ENCODE assay signal across 1 cellular context in the genomic region with DNA sequence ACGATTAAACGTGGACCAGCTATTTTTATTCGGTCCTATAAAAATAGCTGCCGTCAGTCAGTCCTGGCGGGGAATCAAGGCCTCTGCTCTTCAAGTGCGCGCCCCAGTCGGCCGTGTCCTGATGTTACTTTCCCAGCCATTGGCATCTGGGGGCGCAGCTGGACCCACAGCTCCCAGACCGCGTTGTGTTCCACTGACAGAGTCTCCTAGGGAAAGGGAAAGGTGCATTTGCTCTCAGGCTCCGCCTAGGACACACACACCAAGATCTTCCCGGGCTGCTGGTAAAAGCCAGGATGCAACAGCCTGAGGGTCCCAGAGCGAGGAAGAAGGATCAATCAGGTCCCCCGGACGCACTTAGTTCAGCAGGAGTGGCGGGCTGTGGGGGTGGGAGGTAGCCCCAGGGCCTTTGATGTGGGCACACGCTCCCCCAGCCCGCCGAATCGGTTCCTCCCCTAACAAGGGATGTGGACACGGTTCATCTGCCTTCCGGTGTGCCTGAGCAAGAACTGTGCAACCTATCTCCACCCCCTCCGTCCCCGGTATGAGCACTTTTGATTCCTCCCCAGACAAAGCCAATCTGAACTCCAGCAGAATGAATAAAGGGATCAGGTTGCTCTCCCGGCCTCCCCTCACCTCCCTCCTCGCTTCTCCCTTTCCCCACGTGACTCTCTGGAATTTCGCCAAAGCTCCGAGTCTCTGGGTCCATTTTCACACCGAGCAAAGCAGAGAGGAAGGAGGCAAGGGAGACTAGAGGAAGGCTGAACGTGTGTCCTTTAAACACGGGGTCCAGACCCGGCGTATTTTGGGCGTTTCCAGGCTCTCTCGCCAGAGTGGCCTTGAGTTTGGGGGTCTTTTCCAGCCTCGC.
TF ChIP-seq lines count a peak whose summit lies in the region.

No MANE protein-coding gene starts in this region.

TF ChIP-seq in H1, 55 proteins besides CTCF, POLR2A, EP300 and RAD21 (continues in another document):
- peak; percentile 2 for TF ChIP-seq EZH2 (IDR thresholded peaks at IDR 0.05; ENCODE audit: low read depth, low read length, severe bottlenecking)
- TF ChIP-seq JUN (IDR thresholded peaks at IDR 0.05; ENCODE audit: low read depth, low read length): no peak
- TF ChIP-seq NANOG (IDR thresholded peaks at IDR 0.05; ENCODE audit: insufficient read depth, low read depth, low read length, poor library complexity, severe bottlenecking): no peak
- 0 out of 2 replicates have a peak, but pooled peaks have one; percentile 10 for TF ChIP-seq SP4 (IDR thresholded peaks at IDR 0.05; ENCODE audit: low read length)
- TF ChIP-seq HDAC6 (IDR thresholded peaks at IDR 0.05; ENCODE audit: low read depth, low read length): no peak
- peak; percentile 5; the same call in 1 of the 2 replicates for TF ChIP-seq YY1 (IDR thresholded peaks at IDR 0.05; ENCODE audit: low read depth, low read length)
- no peak for TF ChIP-seq GTF2F1 (IDR thresholded peaks at IDR 0.05; ENCODE audit: borderline replicate concordance, low read depth, low read length)
- TF ChIP-seq POLR2AphosphoS5 (IDR thresholded peaks at IDR 0.05; ENCODE audit: low read depth, low read length): peak; percentile 86
- no peak for TF ChIP-seq BCL11A (IDR thresholded peaks at IDR 0.05; ENCODE audit: low read depth in 2 of 2, low read length in 2 of 2)
- peak; percentile 21; the same call in 1 of the 2 replicates for TF ChIP-seq RBBP5 (IDR thresholded peaks at IDR 0.05; ENCODE audit: borderline replicate concordance, low read depth, low read length)
- TF ChIP-seq SIN3A (conservative IDR thresholded peaks at IDR 0.05 in 1 of 2, IDR thresholded peaks at IDR 0.05 in 1 of 2; ENCODE audit: low read depth in 1 of 2, low read length in 2 of 2): peak; percentile 30 to 87; a peak in 2 of 4 replicates
- peak; percentile 65 for TF ChIP-seq CTBP2 (IDR thresholded peaks at IDR 0.05; ENCODE audit: borderline replicate concordance, insufficient read depth, insufficient read length, low read length)
- TF ChIP-seq HDAC2 (IDR thresholded peaks at IDR 0.05; ENCODE audit: borderline replicate concordance in 1 of 2, low read depth in 2 of 2, low read length in 2 of 2): peak in 1 of 2 experiments; percentile 59; a peak in 2 of 4 replicates
- TF ChIP-seq ZNF274 (IDR thresholded peaks at IDR 0.05; ENCODE audit: borderline replicate concordance, extremely low read depth, low read length): no peak
- TF ChIP-seq SUZ12 (IDR thresholded peaks at IDR 0.05; ENCODE audit: low read length): no peak
- no peak for TF ChIP-seq MAFK (IDR thresholded peaks at IDR 0.05; ENCODE audit: low read depth, low read length)
- TF ChIP-seq RNF2 (IDR thresholded peaks at IDR 0.05; ENCODE audit: borderline replicate concordance, low read depth, low read length, missing control alignments, poor library complexity, severe bottlenecking): no peak
- no peak for TF ChIP-seq BRCA1 (IDR thresholded peaks at IDR 0.05; ENCODE audit: low read depth, low read length)
- no peak for TF ChIP-seq EGR1 (IDR thresholded peaks at IDR 0.05; ENCODE audit: borderline replicate concordance, low read depth, low read length)
- no peak for TF ChIP-seq GABPA (IDR thresholded peaks at IDR 0.05; ENCODE audit: borderline replicate concordance, insufficient read depth, low read length)
- TF ChIP-seq NRF1 (IDR thresholded peaks at IDR 0.05; ENCODE audit: low read depth, low read length): no peak
- TF ChIP-seq CBX8 (IDR thresholded peaks at IDR 0.05; ENCODE audit: borderline replicate concordance, low read depth, low read length): no peak
- TF ChIP-seq CHD1 (IDR thresholded peaks at IDR 0.05; ENCODE audit: low read depth, low read length): no peak
- TF ChIP-seq KDM4A (IDR thresholded peaks at IDR 0.05; ENCODE audit: low read depth, low read length, severe bottlenecking): peak; percentile 11
- TF ChIP-seq, protein P1, sequence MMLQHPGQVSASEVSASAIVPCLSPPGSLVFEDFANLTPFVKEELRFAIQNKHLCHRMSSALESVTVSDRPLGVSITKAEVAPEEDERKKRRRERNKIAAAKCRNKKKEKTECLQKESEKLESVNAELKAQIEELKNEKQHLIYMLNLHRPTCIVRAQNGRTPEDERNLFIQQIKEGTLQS (IDR thresholded peaks at IDR 0.05; ENCODE audit: insufficient read depth, low read depth, low read length): peak; percentile 53; the same call in 1 of the 2 replicates
- peak; percentile 64 for TF ChIP-seq SAP30 (IDR thresholded peaks at IDR 0.05; ENCODE audit: insufficient read depth, insufficient replicate concordance, low read length)
- 0 out of 2 replicates have a peak, but pooled peaks have one; percentile 7 for TF ChIP-seq SP1 (IDR thresholded peaks at IDR 0.05; ENCODE audit: low read depth, low read length)
- TF ChIP-seq PHF8 (conservative IDR thresholded peaks at IDR 0.05; ENCODE audit: low read depth, low read length): 0 out of 2 replicates have a peak, but pooled peaks have one; percentile 19
- TF ChIP-seq CBX5 (IDR thresholded peaks at IDR 0.05; ENCODE audit: low read depth, low read length): no peak
- TF ChIP-seq TAF7 (optimal IDR thresholded peaks at IDR 0.05; ENCODE audit: borderline replicate concordance, low read depth, low read length): peak; percentile 85
- TF ChIP-seq, protein P2, sequence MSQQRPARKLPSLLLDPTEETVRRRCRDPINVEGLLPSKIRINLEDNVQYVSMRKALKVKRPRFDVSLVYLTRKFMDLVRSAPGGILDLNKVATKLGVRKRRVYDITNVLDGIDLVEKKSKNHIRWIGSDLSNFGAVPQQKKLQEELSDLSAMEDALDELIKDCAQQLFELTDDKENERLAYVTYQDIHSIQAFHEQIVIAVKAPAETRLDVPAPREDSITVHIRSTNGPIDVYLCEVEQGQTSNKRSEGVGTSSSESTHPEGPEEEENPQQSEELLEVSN (IDR thresholded peaks at IDR 0.05): no peak; the same call in 1 of the 2 replicates
- TF ChIP-seq TBP (IDR thresholded peaks at IDR 0.05; ENCODE audit: low read depth, low read length): peak; percentile 85
- TF ChIP-seq CEBPB (IDR thresholded peaks at IDR 0.05; ENCODE audit: low read depth, low read length): no peak
- TF ChIP-seq SP2 (IDR thresholded peaks at IDR 0.05; ENCODE audit: low read length): no peak
- TF ChIP-seq POU5F1 (IDR thresholded peaks at IDR 0.05; ENCODE audit: low read depth, low read length): no peak
- no peak for TF ChIP-seq SIX5 (IDR thresholded peaks at IDR 0.05; ENCODE audit: low read depth, low read length)
- TF ChIP-seq RFX5 (IDR thresholded peaks at IDR 0.05; ENCODE audit: borderline replicate concordance, low read depth, low read length): no peak
- peak; percentile 85 for TF ChIP-seq TAF1 (IDR thresholded peaks at IDR 0.05; ENCODE audit: low read depth, low read length)
- no peak for TF ChIP-seq CHD2 (IDR thresholded peaks at IDR 0.05; ENCODE audit: low read length)
- TF ChIP-seq, protein P3, sequence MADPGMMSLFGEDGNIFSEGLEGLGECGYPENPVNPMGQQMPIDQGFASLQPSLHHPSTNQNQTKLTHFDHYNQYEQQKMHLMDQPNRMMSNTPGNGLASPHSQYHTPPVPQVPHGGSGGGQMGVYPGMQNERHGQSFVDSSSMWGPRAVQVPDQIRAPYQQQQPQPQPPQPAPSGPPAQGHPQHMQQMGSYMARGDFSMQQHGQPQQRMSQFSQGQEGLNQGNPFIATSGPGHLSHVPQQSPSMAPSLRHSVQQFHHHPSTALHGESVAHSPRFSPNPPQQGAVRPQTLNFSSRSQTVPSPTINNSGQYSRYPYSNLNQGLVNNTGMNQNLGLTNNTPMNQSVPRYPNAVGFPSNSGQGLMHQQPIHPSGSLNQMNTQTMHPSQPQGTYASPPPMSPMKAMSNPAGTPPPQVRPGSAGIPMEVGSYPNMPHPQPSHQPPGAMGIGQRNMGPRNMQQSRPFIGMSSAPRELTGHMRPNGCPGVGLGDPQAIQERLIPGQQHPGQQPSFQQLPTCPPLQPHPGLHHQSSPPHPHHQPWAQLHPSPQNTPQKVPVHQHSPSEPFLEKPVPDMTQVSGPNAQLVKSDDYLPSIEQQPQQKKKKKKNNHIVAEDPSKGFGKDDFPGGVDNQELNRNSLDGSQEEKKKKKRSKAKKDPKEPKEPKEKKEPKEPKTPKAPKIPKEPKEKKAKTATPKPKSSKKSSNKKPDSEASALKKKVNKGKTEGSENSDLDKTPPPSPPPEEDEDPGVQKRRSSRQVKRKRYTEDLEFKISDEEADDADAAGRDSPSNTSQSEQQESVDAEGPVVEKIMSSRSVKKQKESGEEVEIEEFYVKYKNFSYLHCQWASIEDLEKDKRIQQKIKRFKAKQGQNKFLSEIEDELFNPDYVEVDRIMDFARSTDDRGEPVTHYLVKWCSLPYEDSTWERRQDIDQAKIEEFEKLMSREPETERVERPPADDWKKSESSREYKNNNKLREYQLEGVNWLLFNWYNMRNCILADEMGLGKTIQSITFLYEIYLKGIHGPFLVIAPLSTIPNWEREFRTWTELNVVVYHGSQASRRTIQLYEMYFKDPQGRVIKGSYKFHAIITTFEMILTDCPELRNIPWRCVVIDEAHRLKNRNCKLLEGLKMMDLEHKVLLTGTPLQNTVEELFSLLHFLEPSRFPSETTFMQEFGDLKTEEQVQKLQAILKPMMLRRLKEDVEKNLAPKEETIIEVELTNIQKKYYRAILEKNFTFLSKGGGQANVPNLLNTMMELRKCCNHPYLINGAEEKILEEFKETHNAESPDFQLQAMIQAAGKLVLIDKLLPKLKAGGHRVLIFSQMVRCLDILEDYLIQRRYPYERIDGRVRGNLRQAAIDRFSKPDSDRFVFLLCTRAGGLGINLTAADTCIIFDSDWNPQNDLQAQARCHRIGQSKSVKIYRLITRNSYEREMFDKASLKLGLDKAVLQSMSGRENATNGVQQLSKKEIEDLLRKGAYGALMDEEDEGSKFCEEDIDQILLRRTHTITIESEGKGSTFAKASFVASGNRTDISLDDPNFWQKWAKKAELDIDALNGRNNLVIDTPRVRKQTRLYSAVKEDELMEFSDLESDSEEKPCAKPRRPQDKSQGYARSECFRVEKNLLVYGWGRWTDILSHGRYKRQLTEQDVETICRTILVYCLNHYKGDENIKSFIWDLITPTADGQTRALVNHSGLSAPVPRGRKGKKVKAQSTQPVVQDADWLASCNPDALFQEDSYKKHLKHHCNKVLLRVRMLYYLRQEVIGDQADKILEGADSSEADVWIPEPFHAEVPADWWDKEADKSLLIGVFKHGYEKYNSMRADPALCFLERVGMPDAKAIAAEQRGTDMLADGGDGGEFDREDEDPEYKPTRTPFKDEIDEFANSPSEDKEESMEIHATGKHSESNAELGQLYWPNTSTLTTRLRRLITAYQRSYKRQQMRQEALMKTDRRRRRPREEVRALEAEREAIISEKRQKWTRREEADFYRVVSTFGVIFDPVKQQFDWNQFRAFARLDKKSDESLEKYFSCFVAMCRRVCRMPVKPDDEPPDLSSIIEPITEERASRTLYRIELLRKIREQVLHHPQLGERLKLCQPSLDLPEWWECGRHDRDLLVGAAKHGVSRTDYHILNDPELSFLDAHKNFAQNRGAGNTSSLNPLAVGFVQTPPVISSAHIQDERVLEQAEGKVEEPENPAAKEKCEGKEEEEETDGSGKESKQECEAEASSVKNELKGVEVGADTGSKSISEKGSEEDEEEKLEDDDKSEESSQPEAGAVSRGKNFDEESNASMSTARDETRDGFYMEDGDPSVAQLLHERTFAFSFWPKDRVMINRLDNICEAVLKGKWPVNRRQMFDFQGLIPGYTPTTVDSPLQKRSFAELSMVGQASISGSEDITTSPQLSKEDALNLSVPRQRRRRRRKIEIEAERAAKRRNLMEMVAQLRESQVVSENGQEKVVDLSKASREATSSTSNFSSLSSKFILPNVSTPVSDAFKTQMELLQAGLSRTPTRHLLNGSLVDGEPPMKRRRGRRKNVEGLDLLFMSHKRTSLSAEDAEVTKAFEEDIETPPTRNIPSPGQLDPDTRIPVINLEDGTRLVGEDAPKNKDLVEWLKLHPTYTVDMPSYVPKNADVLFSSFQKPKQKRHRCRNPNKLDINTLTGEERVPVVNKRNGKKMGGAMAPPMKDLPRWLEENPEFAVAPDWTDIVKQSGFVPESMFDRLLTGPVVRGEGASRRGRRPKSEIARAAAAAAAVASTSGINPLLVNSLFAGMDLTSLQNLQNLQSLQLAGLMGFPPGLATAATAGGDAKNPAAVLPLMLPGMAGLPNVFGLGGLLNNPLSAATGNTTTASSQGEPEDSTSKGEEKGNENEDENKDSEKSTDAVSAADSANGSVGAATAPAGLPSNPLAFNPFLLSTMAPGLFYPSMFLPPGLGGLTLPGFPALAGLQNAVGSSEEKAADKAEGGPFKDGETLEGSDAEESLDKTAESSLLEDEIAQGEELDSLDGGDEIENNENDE (IDR thresholded peaks at IDR 0.05; ENCODE audit: insufficient replicate concordance, low read length): no peak
- TF ChIP-seq, protein P4, sequence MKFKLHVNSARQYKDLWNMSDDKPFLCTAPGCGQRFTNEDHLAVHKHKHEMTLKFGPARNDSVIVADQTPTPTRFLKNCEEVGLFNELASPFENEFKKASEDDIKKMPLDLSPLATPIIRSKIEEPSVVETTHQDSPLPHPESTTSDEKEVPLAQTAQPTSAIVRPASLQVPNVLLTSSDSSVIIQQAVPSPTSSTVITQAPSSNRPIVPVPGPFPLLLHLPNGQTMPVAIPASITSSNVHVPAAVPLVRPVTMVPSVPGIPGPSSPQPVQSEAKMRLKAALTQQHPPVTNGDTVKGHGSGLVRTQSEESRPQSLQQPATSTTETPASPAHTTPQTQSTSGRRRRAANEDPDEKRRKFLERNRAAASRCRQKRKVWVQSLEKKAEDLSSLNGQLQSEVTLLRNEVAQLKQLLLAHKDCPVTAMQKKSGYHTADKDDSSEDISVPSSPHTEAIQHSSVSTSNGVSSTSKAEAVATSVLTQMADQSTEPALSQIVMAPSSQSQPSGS (IDR thresholded peaks at IDR 0.05; ENCODE audit: low read length): no peak
- TF ChIP-seq, protein P5, sequence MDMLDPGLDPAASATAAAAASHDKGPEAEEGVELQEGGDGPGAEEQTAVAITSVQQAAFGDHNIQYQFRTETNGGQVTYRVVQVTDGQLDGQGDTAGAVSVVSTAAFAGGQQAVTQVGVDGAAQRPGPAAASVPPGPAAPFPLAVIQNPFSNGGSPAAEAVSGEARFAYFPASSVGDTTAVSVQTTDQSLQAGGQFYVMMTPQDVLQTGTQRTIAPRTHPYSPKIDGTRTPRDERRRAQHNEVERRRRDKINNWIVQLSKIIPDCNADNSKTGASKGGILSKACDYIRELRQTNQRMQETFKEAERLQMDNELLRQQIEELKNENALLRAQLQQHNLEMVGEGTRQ (IDR thresholded peaks at IDR 0.05; ENCODE audit: low read length): peak; percentile 91
- no peak for TF ChIP-seq KDM5A (IDR thresholded peaks at IDR 0.05; ENCODE audit: low read length)
- peak; percentile 70; the same call in 1 of the 2 replicates for TF ChIP-seq TEAD4 (IDR thresholded peaks at IDR 0.05; ENCODE audit: low read depth, low read length)
- no peak for TF ChIP-seq SRF (IDR thresholded peaks at IDR 0.05; ENCODE audit: low read depth, low read length)
- TF ChIP-seq SIRT6 (IDR thresholded peaks at IDR 0.05; ENCODE audit: low read length): no peak
- TF ChIP-seq TCF12 (IDR thresholded peaks at IDR 0.05; ENCODE audit: low read depth, low read length): no peak
- TF ChIP-seq KDM1A (IDR thresholded peaks at IDR 0.05; ENCODE audit: borderline replicate concordance, low read length): no peak
- no peak for TF ChIP-seq FOSL1 (IDR thresholded peaks at IDR 0.05; ENCODE audit: insufficient read depth, low read depth, low read length)
- no peak for TF ChIP-seq CREB1 (IDR thresholded peaks at IDR 0.05)
- TF ChIP-seq ASH2L (IDR thresholded peaks at IDR 0.05; ENCODE audit: low read length): peak; percentile 29
- no peak for TF ChIP-seq BACH1 (IDR thresholded peaks at IDR 0.05; ENCODE audit: low read length)
- no peak for TF ChIP-seq RXRA (IDR thresholded peaks at IDR 0.05; ENCODE audit: insufficient read depth, low read depth, low read length)
- TF ChIP-seq JUND (IDR thresholded peaks at IDR 0.05; ENCODE audit: low read length): no peak
